In the genomic region with DNA sequence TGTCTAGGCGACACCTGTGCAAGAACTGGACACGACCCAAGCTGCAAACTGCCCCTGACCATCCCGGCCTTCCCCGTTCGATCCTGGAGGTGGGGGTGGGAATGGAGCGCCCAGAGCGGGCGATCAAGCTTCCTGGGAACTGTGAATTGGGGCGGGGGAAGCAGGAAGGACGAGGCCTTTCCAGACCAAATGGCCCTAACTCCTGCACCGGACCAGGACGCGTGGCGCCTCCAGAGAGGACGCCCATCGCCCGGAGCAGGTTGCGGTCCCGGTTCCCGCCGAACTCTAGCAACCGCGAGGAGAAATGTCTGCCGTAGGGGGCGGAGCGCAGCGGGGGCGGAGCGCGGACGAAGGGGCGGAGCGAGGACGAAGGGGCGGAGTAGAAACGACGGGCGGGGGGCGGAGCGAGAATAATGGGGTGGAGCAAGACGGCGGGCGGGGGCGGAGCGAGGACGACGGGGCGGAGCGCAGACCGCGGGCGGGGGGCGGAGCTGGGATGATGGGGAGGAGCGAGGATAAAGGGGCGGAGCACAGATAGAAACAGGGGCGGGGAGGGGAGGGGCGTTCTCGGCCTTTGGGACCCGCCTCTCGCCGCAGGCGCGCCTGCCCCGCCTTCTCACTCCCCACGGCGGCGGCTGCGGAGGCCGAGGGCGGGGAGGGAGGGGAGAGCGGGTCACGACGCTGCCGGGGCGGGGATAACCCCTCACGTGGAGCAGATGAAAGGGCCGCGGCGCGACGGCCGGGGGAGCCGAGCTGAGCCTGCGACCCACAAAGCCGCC, we compare ENCODE assay signal across 8 cellular contexts. TPM values are rescaled to one million over a fixed set of nuclear protein-coding genes. Genes with fewer than 3 reads are reported as not detected.
DNase-seq lines count a peak whose midpoint lies in the region; FAIRE-seq and TF ChIP-seq lines count a peak whose summit lies in the region.

Gene ZNRF3, plus strand, starts transcription at position 695 of the 779 bp plus-strand sequence. CDS start 195 bp downstream, outside the sequence.

- H3K9me1 ChIP-seq in endothelial cell of umbilical vein (replicated peaks; ENCODE audit: control insufficient read depth, extremely low read depth, insufficient read depth, low read length), result no peaks in the 10 kb centered on the region

- no TSS peak for BruUV-seq in A673 (replicated peaks; lab: Mats Ljungman, UMichigan)
- BruUV-seq in endothelial cell of umbilical vein (replicated peaks; lab: Mats Ljungman, UMichigan), result no TSS peak

- H3K4me3 ChIP-seq in A673 (ENCODE audit: low read depth, low read length, poor library complexity, severe bottlenecking) (peak within 1 kb of the TSS; percentile 55), OCI-LY1 (ENCODE audit: low read depth, low read length, poor library complexity, severe bottlenecking) (peak within 1 kb of the TSS; percentile 54), endothelial cell of umbilical vein (replicated peaks in 1 of 3; ENCODE audit: insufficient read depth in 1 of 3, low read depth in 1 of 3, low read length in 3 of 3) (peak within 1 kb of the TSS; percentile 51 to 72 (median 54))

- no peaks in the 10 kb centered on the region for H3K9me2 ChIP-seq in OCI-LY1 (ENCODE audit: low read depth, low read length)

- H3K27me3 ChIP-seq in A673 (replicated peaks; ENCODE audit: insufficient read depth, low read depth, low read length, poor library complexity), result no peaks in the 10 kb centered on the region
- peaks cover 14% of the 10 kb centered on the region; the same call in 1 of the 2 replicates for H3K27me3 ChIP-seq in OCI-LY1 (ENCODE audit: insufficient read depth, low read length)
- H3K27me3 ChIP-seq in endothelial cell of umbilical vein (ENCODE audit: control insufficient read depth in 2 of 2, insufficient read depth in 2 of 2, low read length in 2 of 2), result no peaks in the 10 kb centered on the region

- H2AFZ ChIP-seq in OCI-LY1 (ENCODE audit: low read length), result no peak within 1 kb of the TSS
- H2AFZ ChIP-seq in endothelial cell of umbilical vein (ENCODE audit: low read depth, low read length), result peak within 1 kb of the TSS; percentile 95

- CTCF ChIA-PET in A673 (lab: Charles Lee) (interaction anchor here (0.6 to 0.7 kb wide), 7 partner anchors 9 to 1206 kb away, joined by 3 to 5 read pairs (median 4); no protein-coding TSS in a partner anchor), endothelial cell of umbilical vein (lab: Charles Lee) (interaction anchor here (0.6 to 3.2 kb wide), 5 partner anchors 9 to 817 kb away, joined by 3 to 32 read pairs (median 4); no protein-coding TSS in a partner anchor)

- peak; percentile 60 for TF ChIP-seq POLR2A in endothelial cell of umbilical vein (IDR thresholded peaks at IDR 0.05; ENCODE audit: low read depth, low read length)

- H3F3A ChIP-seq in OCI-LY1 (ENCODE audit: insufficient read depth, low read length), result no peaks in the 10 kb centered on the region

- FAIRE-seq in endothelial cell of umbilical vein (lab: Jason Lieb, UNC), result peak; percentile 93

- dilution Hi-C loops in endothelial cell of umbilical vein (cut with MboI; ENCODE audit: extremely low pct_ligation_motif_present, low sequenced_read_pairs), result no loop called here

- H3K4me1 ChIP-seq in A673 (ENCODE audit: insufficient read depth, low read length, poor library complexity, severe bottlenecking) (peaks cover 20% of the 10 kb centered on the region), OCI-LY1 (ENCODE audit: insufficient read depth, low read length, severe bottlenecking) (peaks cover 6% of the 10 kb centered on the region), endothelial cell of umbilical vein (ENCODE audit: control insufficient read depth, extremely low read depth, insufficient read depth, low read length) (peaks cover 11% of the 10 kb centered on the region)

- H3K4me1 Mint-ChIP-seq in mesothelial cell of epicardium, result peaks cover 43% of the 10 kb centered on the region

- H3K27ac ChIP-seq in A673 (ENCODE audit: low read depth, low read length, poor library complexity, severe bottlenecking) (peak within 1 kb of the TSS; percentile 34), OCI-LY1 (ENCODE audit: low read depth, low read length, poor library complexity, severe bottlenecking) (no peak within 1 kb of the TSS), endothelial cell of umbilical vein (ENCODE audit: insufficient read depth, low read depth, low read length) (no peak within 1 kb of the TSS)

- H3K79me2 ChIP-seq in OCI-LY1 (ENCODE audit: insufficient read depth, low read length) (no peaks in the 10 kb centered on the region), endothelial cell of umbilical vein (ENCODE audit: control insufficient read depth, insufficient read depth, low read length) (peaks cover 5% of the 10 kb centered on the region)

- no peaks in the 10 kb centered on the region for H3K36me3 Mint-ChIP-seq in mesothelial cell of epicardium

- no peaks in the 10 kb centered on the region for H3K9me3 ChIP-seq in A673 (ENCODE audit: low read depth, low read length, poor library complexity, severe bottlenecking)
- no peaks in the 10 kb centered on the region for H3K9me3 ChIP-seq in OCI-LY1 (ENCODE audit: low read length)
- H3K9me3 ChIP-seq in endothelial cell of umbilical vein (replicated peaks; ENCODE audit: control insufficient read depth, insufficient read depth, low read length), result no peaks in the 10 kb centered on the region

- H3K27me3 Mint-ChIP-seq in mesothelial cell of epicardium (ENCODE audit: low read depth), result no peaks in the 10 kb centered on the region

- H3K9ac ChIP-seq in OCI-LY1 (ENCODE audit: low read length), result peak within 1 kb of the TSS; percentile 37; the same call in 1 of the 2 replicates
- peak within 1 kb of the TSS; percentile 7 for H3K9ac ChIP-seq in endothelial cell of umbilical vein (replicated peaks; ENCODE audit: extremely low read depth, insufficient read depth, low read length)

- H4K20me1 ChIP-seq in OCI-LY1 (ENCODE audit: insufficient read depth, low read length) (no peaks in the 10 kb centered on the region), endothelial cell of umbilical vein (replicated peaks; ENCODE audit: control insufficient read depth, extremely low read depth, insufficient read depth, low read length) (no peaks in the 10 kb centered on the region)

- H3K9me3 Mint-ChIP-seq in mesothelial cell of epicardium, result no peaks in the 10 kb centered on the region

- DNase-seq in A673 (ENCODE audit: low spot score), result peak; percentile 91
- DNase-seq in GM19238 (ENCODE audit: insufficient read length, low spot score), result peak; percentile 62
- DNase-seq in HUDEP-2 (lab: John Stamatoyannopoulos, UW; ENCODE audit: unreplicated experiment in 76 of 76), result peak in 74 of 76 experiments; percentile 34 to 98 (median 85)
- peak; percentile 85 for DNase-seq in activated T-cell treated with anti-CD3 and anti-CD28 coated beads for 24 hours (ENCODE audit: low read depth)
- peak; percentile 79 for DNase-seq in endothelial cell of umbilical vein (ENCODE audit: low read depth, low spot score)
- peak; percentile 92 to 98 for DNase-seq in mesothelial cell of epicardium (ENCODE audit: low spot score in 2 of 2, unreplicated experiment in 2 of 2)
- peak; percentile 82 for DNase-seq in stimulated activated CD8-positive, alpha-beta memory T cell treated with anti-CD3 and anti-CD28 coated beads, Interleukin-12 subunit alpha, Interleukin-12 subunit beta, amount 100 ng/mL, for 4 hours (ENCODE audit: low read depth)

- TF ChIP-seq CTCF in A673 (conservative IDR thresholded peaks at IDR 0.05; ENCODE audit: low read depth, low read length), result no peak
- TF ChIP-seq CTCF in OCI-LY1 (IDR thresholded peaks at IDR 0.05; ENCODE audit: low read length), result no peak
- no peak for TF ChIP-seq CTCF in endothelial cell of umbilical vein (IDR thresholded peaks at IDR 0.05; ENCODE audit: extremely low read depth in 1 of 2, insufficient read depth in 1 of 2, low read depth in 1 of 2, low read length in 2 of 2)
- TF ChIP-seq CTCF in mesothelial cell of epicardium (IDR thresholded peaks at IDR 0.05; ENCODE audit: unreplicated experiment), result no peak

- H3K36me3 ChIP-seq in A673 (ENCODE audit: insufficient read depth, low read length, poor library complexity, severe bottlenecking), result no peaks in the 10 kb centered on the region
- no peaks in the 10 kb centered on the region for H3K36me3 ChIP-seq in OCI-LY1 (ENCODE audit: insufficient read depth, low read length)
- no peaks in the 10 kb centered on the region for H3K36me3 ChIP-seq in endothelial cell of umbilical vein (ENCODE audit: control insufficient read depth in 2 of 2, extremely low read depth in 1 of 2, insufficient read depth in 2 of 2, low read length in 2 of 2)

- intact Hi-C loops in A673 (cut with micrococcal nuclease; ENCODE audit: unreplicated experiment), result no loop called here
- intact Hi-C loops in endothelial cell of umbilical vein (cut with micrococcal nuclease), result loop anchor here (1.0 to 5.0 kb wide), 2 partner anchors 54 to 148 kb away; no protein-coding TSS in a partner anchor

- H3K27ac Mint-ChIP-seq in mesothelial cell of epicardium, result peak within 1 kb of the TSS; percentile 90

- peak within 1 kb of the TSS; percentile 70 for H3K4me2 ChIP-seq in OCI-LY1 (ENCODE audit: low read length)
- peak within 1 kb of the TSS; percentile 77 for H3K4me2 ChIP-seq in endothelial cell of umbilical vein (ENCODE audit: insufficient read depth, low read length)

- H3K4me3 Mint-ChIP-seq in mesothelial cell of epicardium, result peak within 1 kb of the TSS; percentile 82

- POLR2A ChIA-PET in A673 (lab: Charles Lee; ENCODE audit: low non-redundant PET) (interaction anchor here (0.6 to 0.7 kb wide), 2 partner anchors 10 to 1522 kb away, joined by 4 to 15 read pairs; no protein-coding TSS in a partner anchor), endothelial cell of umbilical vein (lab: Charles Lee) (interaction anchor here (0.6 kb wide), 1 partner anchor 148 kb away, joined by 5 read pairs; no protein-coding TSS in a partner anchor)

TF ChIP-seq in endothelial cell of umbilical vein, 7 proteins besides CTCF, POLR2A, EP300 and RAD21:
- TF ChIP-seq, protein P1, sequence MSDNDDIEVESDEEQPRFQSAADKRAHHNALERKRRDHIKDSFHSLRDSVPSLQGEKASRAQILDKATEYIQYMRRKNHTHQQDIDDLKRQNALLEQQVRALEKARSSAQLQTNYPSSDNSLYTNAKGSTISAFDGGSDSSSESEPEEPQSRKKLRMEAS (IDR thresholded peaks at IDR 0.05; ENCODE audit: insufficient read depth, insufficient read length), result no peak

RNA-seq across cellular contexts. Expression of gene ZNRF3, which starts in this region (rescaled TPM):
- total RNA-seq in A673 (2021) (11.9 and 13.0 TPM in 2 replicates), endothelial cell of umbilical vein (4.4 and 5.2 TPM in 2 replicates), mesothelial cell of epicardium (35.9 to 37.3 TPM (median 36.4 TPM) in 3 replicates)
- polyA plus RNA-seq in endothelial cell of umbilical vein, result 2.7 and 3.4 TPM in 2 replicates
- 1.8 and 1.9 TPM in 2 replicates for polyA plus RNA-seq in endothelial cell of umbilical vein (2011; cell fraction: cytosol; rRNA removed)
- polyA plus RNA-seq in endothelial cell of umbilical vein (2011; cell fraction: nucleus; rRNA removed), result 2.5 TPM in 2 replicates
- polyA plus RNA-seq in endothelial cell of umbilical vein (2012), result 2.1 and 2.2 TPM in 2 replicates
- 2.8 and 3.0 TPM in 2 replicates for polyA minus RNA-seq in endothelial cell of umbilical vein
- 3.7 TPM for polyA minus RNA-seq in endothelial cell of umbilical vein (2011; cell fraction: cytosol; rRNA and poly(A)+ RNA removed)
- polyA minus RNA-seq in endothelial cell of umbilical vein (2011; cell fraction: nucleus; rRNA and poly(A)+ RNA removed), result 2.0 and 3.2 TPM in 2 replicates
